Comparison of ENCODE assay signal across 30 cellular contexts in genomic region chr10:130998642-130999041, GRCh38.
"Had no signal": no experiment of that assay in that cellular context is flagged by ENCODE, and none has a peak within 500 bp of the region (broad histone marks: within the 10 kb centered on the region; RNA-seq: fewer than 3 reads in every experiment).

No MANE protein-coding gene starts in this region.

- H3K27ac ChIP-seq: esophagus squamous epithelium, heart right ventricle, left ventricle myocardium inferior, lower lobe of right lung, neutrophil, parathyroid adenoma, right lobe of liver, stomach, tibial artery had no signal

- H3K4me1 Mint-ChIP-seq: memory B cell; naive B cell; stimulated activated effector memory CD8-positive, alpha-beta T cell treated with anti-CD3 and anti-CD28 coated beads, Interleukin-12 subunit alpha, Interleukin-12 subunit beta, amount 100 ng/mL, for 72 hours had no signal

- H3K27me3 Mint-ChIP-seq: dendritic cell treated with granulocyte-macrophage colony-stimulating factor and Interleukin-4, amounts not matched to agents 40 ng/mL and 50 ng/mL, for 4 days had no signal

- H3K4me3 ChIP-seq: esophagus squamous epithelium, heart right ventricle, left ventricle myocardium inferior, lower lobe of right lung, mucosa of descending colon, right lobe of liver, stomach, tibial artery had no signal

- DNase-seq: effector CD8-positive, alpha-beta T cell; esophagus squamous epithelium; foreskin melanocyte; glutamatergic neuron; heart right ventricle; hippocampal formation; kidney glomerular epithelial cell; left colon; left ventricle myocardium inferior; lower lobe of right lung; mucosa of descending colon; naive B cell; small intestine; stimulated activated CD4-positive, alpha-beta T cell treated with anti-CD3 and anti-CD28 coated beads, Interleukin-12 subunit alpha, Interleukin-12 subunit beta, amount 100 ng/mL, for 4 hours; stimulated activated CD4-positive, alpha-beta T cell treated with anti-CD3 and anti-CD28 coated beads, Interleukin-1b, Interleukin-23, amount 100 ng/mL, for 48 hours; stimulated activated CD4-positive, alpha-beta T cell treated with anti-CD3 and anti-CD28 coated beads, Interleukin-4, amount 100 ng/mL, for 24 hours; stimulated activated naive CD4-positive, alpha-beta T cell treated with Interleukin-2 at 50 U/mL for 16 hours; stomach; tibial artery had no signal

- H3K27ac Mint-ChIP-seq: dendritic cell treated with granulocyte-macrophage colony-stimulating factor and Interleukin-4, amounts not matched to agents 40 ng/mL and 50 ng/mL, for 4 days; memory B cell; mesothelial cell of epicardium; naive B cell; natural killer cell treated with Interleukin-12 subunit alpha and Interleukin-12 subunit beta and Interleukin-15 and Interleukin-18, amount 100 ng/mL, for 72 hours; progenitor cell of endocrine pancreas; stimulated activated effector memory CD8-positive, alpha-beta T cell treated with anti-CD3 and anti-CD28 coated beads, Interleukin-12 subunit alpha, Interleukin-12 subunit beta, amount 100 ng/mL, for 72 hours; type B pancreatic cell had no signal

- ATAC-seq: heart right ventricle; left colon; lower lobe of right lung; mucosa of descending colon; stimulated activated effector memory CD8-positive, alpha-beta T cell treated with anti-CD3 and anti-CD28 coated beads, Interleukin-12 subunit alpha, Interleukin-12 subunit beta, amount 100 ng/mL, for 72 hours had no signal

- H3K36me3 Mint-ChIP-seq: memory B cell; mesothelial cell of epicardium; naive B cell; natural killer cell treated with Interleukin-12 subunit alpha and Interleukin-12 subunit beta and Interleukin-15 and Interleukin-18, amount 100 ng/mL, for 72 hours; stimulated activated effector memory CD8-positive, alpha-beta T cell treated with anti-CD3 and anti-CD28 coated beads, Interleukin-12 subunit alpha, Interleukin-12 subunit beta, amount 100 ng/mL, for 72 hours; type B pancreatic cell had no signal

- H3K9me3 ChIP-seq: esophagus squamous epithelium, lower lobe of right lung, neutrophil, right lobe of liver, stomach, tibial artery had no signal

- H2AFZ ChIP-seq: parathyroid adenoma had no signal

- H3K4me3 Mint-ChIP-seq: dendritic cell treated with granulocyte-macrophage colony-stimulating factor and Interleukin-4, amounts not matched to agents 40 ng/mL and 50 ng/mL, for 4 days; memory B cell; mesothelial cell of epicardium; naive B cell; natural killer cell treated with Interleukin-12 subunit alpha and Interleukin-12 subunit beta and Interleukin-15 and Interleukin-18, amount 100 ng/mL, for 72 hours; neural crest cell; stimulated activated effector memory CD8-positive, alpha-beta T cell treated with anti-CD3 and anti-CD28 coated beads, Interleukin-12 subunit alpha, Interleukin-12 subunit beta, amount 100 ng/mL, for 72 hours; type B pancreatic cell had no signal

- H3K9ac ChIP-seq: parathyroid adenoma had no signal

- H3K27me3 ChIP-seq: neutrophil, right lobe of liver had no signal

- H3K79me2 ChIP-seq: parathyroid adenoma had no signal

- H3K9me3 Mint-ChIP-seq: dendritic cell treated with granulocyte-macrophage colony-stimulating factor and Interleukin-4, amounts not matched to agents 40 ng/mL and 50 ng/mL, for 4 days; type B pancreatic cell had no signal

- H3K36me3 ChIP-seq: esophagus squamous epithelium, heart right ventricle, left ventricle myocardium inferior, lower lobe of right lung, neutrophil, right lobe of liver, stomach, tibial artery had no signal

- H3K4me1 ChIP-seq: heart right ventricle, left ventricle myocardium inferior, lower lobe of right lung, parathyroid adenoma, right lobe of liver, stomach, tibial artery had no signal
